ENCODE assay signal across 25 cellular contexts in the genomic region with DNA sequence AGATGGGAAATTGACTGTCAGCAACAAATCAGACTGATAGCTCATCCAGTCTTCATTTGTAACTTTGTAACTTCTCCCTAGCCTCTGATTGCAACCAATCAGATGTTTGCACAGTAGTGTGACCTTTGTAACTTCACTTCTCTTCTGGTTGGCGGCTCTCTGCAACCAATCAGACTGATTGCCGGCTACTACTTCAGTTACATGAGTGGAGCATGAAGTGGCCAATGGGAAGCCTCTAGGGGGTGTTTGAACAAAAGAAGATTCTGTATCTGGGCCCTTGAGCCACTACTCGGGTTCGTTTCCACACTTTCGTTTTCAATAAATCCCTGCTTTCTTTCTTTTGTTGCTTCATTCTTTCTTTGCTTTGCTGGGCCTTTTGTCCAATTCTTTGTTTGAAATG.
"Had no signal": no experiment of that assay in that cellular context is flagged by ENCODE, and none has a peak within 500 bp of the region (broad histone marks: within the 10 kb centered on the region; RNA-seq: fewer than 3 reads in every experiment).

No MANE protein-coding gene starts in this region.

- H3K27me3 Mint-ChIP-seq: activated CD4-positive, alpha-beta T cell treated with anti-CD3 and anti-CD28 coated beads, Interleukin-2, amount 10 ng/mL, durations not matched to agents 24 days and 14 days; activated T-cell treated with anti-CD3 and anti-CD28 coated beads, Interleukin-2, amount 50 U/mL, for 24 hours; brain had no signal

- H3K27ac Mint-ChIP-seq: activated CD4-positive, alpha-beta T cell treated with anti-CD3 and anti-CD28 coated beads, Interleukin-2, amount 10 ng/mL, durations not matched to agents 24 days and 14 days; activated CD8-positive, alpha-beta T cell treated with anti-CD3 and anti-CD28 coated beads, Interleukin-2, amount 10 ng/mL, durations not matched to agents 7 days and 5 days; activated naive CD4-positive, alpha-beta T cell treated with anti-CD3 and anti-CD28 coated beads for 36 hours; activated naive CD4-positive, alpha-beta T cell treated with anti-CD3 and anti-CD28 coated beads, Interleukin-2, amount 50 U/mL, for 72 hours; activated T-cell treated with anti-CD3 and anti-CD28 coated beads, Interleukin-2, amount 50 U/mL, for 24 hours; activated T-helper 2 cell treated with anti-CD3 and anti-CD28 coated beads, Interferon-gamma antibody, Interleukin-2, Interleukin-4, amounts not matched to agents 10 μg/mL and 5 μg/mL and 100 μg/mL, durations not matched to agents 14 hours and 24 hours and 36 hours; brain had no signal

- H3K4me3 ChIP-seq: MG63 had no signal

- ATAC-seq: activated CD8-positive, alpha-beta T cell treated with anti-CD3 and anti-CD28 coated beads, Interleukin-2, amount 10 ng/mL, durations not matched to agents 7 days and 5 days; activated naive CD4-positive, alpha-beta T cell treated with anti-CD3 and anti-CD28 coated beads, Interleukin-2, amount 50 U/mL, for 72 hours had no signal

- H3K4me3 Mint-ChIP-seq: activated CD4-positive, alpha-beta T cell treated with anti-CD3 and anti-CD28 coated beads, Interleukin-2, amount 10 ng/mL, durations not matched to agents 24 days and 14 days; activated CD8-positive, alpha-beta T cell treated with anti-CD3 and anti-CD28 coated beads, Interleukin-2, amount 10 ng/mL, durations not matched to agents 7 days and 5 days; activated naive CD4-positive, alpha-beta T cell treated with anti-CD3 and anti-CD28 coated beads for 36 hours; activated T-cell treated with anti-CD3 and anti-CD28 coated beads, Interleukin-2, amount 50 U/mL, for 24 hours; brain had no signal

- H3K36me3 Mint-ChIP-seq: activated naive CD4-positive, alpha-beta T cell treated with anti-CD3 and anti-CD28 coated beads, Interleukin-2, amount 50 U/mL, for 72 hours; brain had no signal

- H3K36me3 ChIP-seq: MG63 had no signal

- H3K4me1 Mint-ChIP-seq: activated CD4-positive, alpha-beta T cell treated with anti-CD3 and anti-CD28 coated beads, Interleukin-2, amount 10 ng/mL, durations not matched to agents 24 days and 14 days; brain had no signal

- H3K9me3 Mint-ChIP-seq: brain had no signal

- H3K9me3 ChIP-seq: MG63 had no signal

- H3K27me3 ChIP-seq: MG63 had no signal

- DNase-seq: activated CD4-positive, alpha-beta T cell treated with anti-CD3 and anti-CD28 coated beads, Interleukin-2, amount 10 ng/mL, durations not matched to agents 24 days and 14 days; activated CD4-positive, alpha-beta T cell treated with anti-CD3 and anti-CD28 coated beads, Interleukin-2, amount 50 U/mL, for 4 hours; activated CD8-positive, alpha-beta T cell treated with anti-CD3 and anti-CD28 coated beads, Interleukin-2, amount 10 ng/mL, durations not matched to agents 7 days and 5 days; activated gamma-delta T cell treated with Interleukin-2 at 50 U/mL for 16 hours; activated naive CD4-positive, alpha-beta T cell treated with anti-CD3 and anti-CD28 coated beads for 36 hours; activated T-cell treated with anti-CD3 and anti-CD28 coated beads, Interleukin-2, amount 50 U/mL, for 24 hours; anterior cingulate cortex; central memory CD4-positive, alpha-beta T cell; MG63; MV-4-11; NCI-H1092; NCI-H1436 treated with DMSO at 0.1 percent for 48 hours; NCI-H1694 treated with DMSO at 0.1 percent for 48 hours; NCI-H2029; NCI-H345; NCI-H524 treated with DMSO at 0.1 percent for 48 hours; OCI-M1; Right ventricle myocardium superior; SW 1271; T-helper 1 cell; T-helper 2 cell; T-helper 9 cell had no signal
